22 cellular contexts compared by ENCODE assay signal in the genomic region with DNA sequence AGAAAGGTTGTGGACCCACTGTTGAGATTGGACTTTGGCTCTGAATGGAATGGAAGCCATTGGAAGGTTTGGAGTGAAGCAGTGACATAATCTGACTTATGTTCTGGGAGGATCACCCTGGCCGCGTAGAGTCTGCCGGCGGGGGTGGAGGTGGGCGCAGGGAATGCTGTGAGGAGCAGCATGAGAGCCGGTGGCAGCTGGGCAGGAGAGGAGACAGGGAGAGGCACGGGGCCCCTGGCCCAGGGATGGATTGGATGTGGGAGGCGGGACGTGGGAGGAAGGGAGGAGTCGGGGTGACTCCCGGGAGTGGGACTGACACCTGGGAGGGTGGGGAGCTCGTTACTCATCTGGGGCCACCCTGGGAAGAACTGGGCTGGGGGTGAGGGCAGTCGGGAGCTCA. TPM values are rescaled to one million over a fixed set of nuclear protein-coding genes. Genes with fewer than 3 reads are reported as not detected.
DNase-seq lines count a peak whose midpoint lies in the region; ATAC-seq and TF ChIP-seq lines count a peak whose summit lies in the region.
"Had no signal": no experiment of that assay in that cellular context is flagged by ENCODE, and none has a peak within 500 bp of the region (broad histone marks: within the 10 kb centered on the region; RNA-seq: fewer than 3 reads in every experiment).

No MANE protein-coding gene starts in this region.

- intact Hi-C loops in activated CD4-positive, alpha-beta T cell treated with anti-CD3 and anti-CD28 coated beads, Interleukin-2, amount 10 ng/mL, durations not matched to agents 24 days and 14 days (cut with micrococcal nuclease): no loop called here
- intact Hi-C loops in CD14-positive monocyte (cut with micrococcal nuclease) (no loop called here), sigmoid colon (cut with DNase I) (no loop called here)
- intact Hi-C loops in naive thymus-derived CD4-positive, alpha-beta T cell (cut with micrococcal nuclease): no loop called here

- no peak overlapping the region for H3K4me3 Mint-ChIP-seq in activated CD4-positive, alpha-beta T cell treated with anti-CD3 and anti-CD28 coated beads, Interleukin-2, amount 10 ng/mL, durations not matched to agents 24 days and 14 days
- H3K4me3 Mint-ChIP-seq in CD14-positive monocyte (no peak overlapping the region), WTC11 (no peak overlapping the region)
- peak overlapping the region in 3 of 10 donors; percentile 29 to 68 (median 61) for H3K4me3 Mint-ChIP-seq in naive thymus-derived CD4-positive, alpha-beta T cell
- H3K4me3 Mint-ChIP-seq: dendritic cell treated with granulocyte-macrophage colony-stimulating factor and Interleukin-4, amounts not matched to agents 40 ng/mL and 50 ng/mL, for 4 days; memory B cell; nephron had no signal

- DNase-seq in activated CD4-positive, alpha-beta T cell treated with anti-CD3 and anti-CD28 coated beads, Interleukin-2, amount 10 ng/mL, durations not matched to agents 24 days and 14 days: no peak
- DNase-seq in activated CD4-positive, alpha-beta T cell treated with anti-CD3 and anti-CD28 coated beads for 1 hour: no peak
- DNase-seq in CD14-positive monocyte (ENCODE audit: low spot score) (no peak), WTC11 (ENCODE audit: low spot score) (no peak), midbrain (lab: John Stamatoyannopoulos, UW) (no peak), sigmoid colon (no peak), hippocampal formation (lab: John Stamatoyannopoulos, UW) (no peak)
- DNase-seq in naive thymus-derived CD4-positive, alpha-beta T cell: no peak
- DNase-seq: activated CD4-positive, alpha-beta T cell treated with anti-CD3 and anti-CD28 coated beads for 4 hours; adrenal gland; GF-D8; NCI-H1436; NCI-H226; small intestine; stimulated activated CD4-positive, alpha-beta T cell treated with anti-CD3 and anti-CD28 coated beads, Interleukin-4, amount 100 ng/mL, for 1 hour; uterus had no signal

- no peak for ATAC-seq in WTC11
- no peak for ATAC-seq in naive thymus-derived CD4-positive, alpha-beta T cell

- H3K9me3 ChIP-seq in naive thymus-derived CD4-positive, alpha-beta T cell (ENCODE audit: control insufficient read depth in 2 of 3, low read length in 3 of 3): no peaks in the 10 kb centered on the region
- no peaks in the 10 kb centered on the region for H3K9me3 ChIP-seq in sigmoid colon
- H3K9me3 ChIP-seq: adrenal gland, prostate gland, uterus had no signal

- peaks cover 51% of the 10 kb centered on the region for H3K36me3 Mint-ChIP-seq in activated CD4-positive, alpha-beta T cell treated with anti-CD3 and anti-CD28 coated beads, Interleukin-2, amount 10 ng/mL, durations not matched to agents 24 days and 14 days (ENCODE audit: low read depth)
- peaks cover 41 to 74% of the 10 kb centered on the region in 2 donors for H3K36me3 Mint-ChIP-seq in CD14-positive monocyte
- no peaks in the 10 kb centered on the region for H3K36me3 Mint-ChIP-seq in WTC11
- H3K36me3 Mint-ChIP-seq in naive thymus-derived CD4-positive, alpha-beta T cell: peaks cover 0 to 24% (median 9%) of the 10 kb centered on the region in 5 donors

- POLR2A ChIA-PET in WTC11 (lab: Charles Lee): no interaction called here
- POLR2A ChIA-PET in naive thymus-derived CD4-positive, alpha-beta T cell (lab: Charles Lee): no interaction called here

- no peaks in the 10 kb centered on the region for H3K27me3 ChIP-seq in naive thymus-derived CD4-positive, alpha-beta T cell (ENCODE audit: control insufficient read depth in 2 of 2, insufficient read depth in 2 of 2, low read length in 2 of 2)
- peaks cover 0 to 8% (median 0%) of the 10 kb centered on the region in 3 donors for H3K27me3 ChIP-seq in sigmoid colon
- H3K27me3 ChIP-seq: adrenal gland, uterus had no signal

- TF ChIP-seq CTCF in CD14-positive monocyte (IDR thresholded peaks at IDR 0.05) (no peak), WTC11 (IDR thresholded peaks at IDR 0.05) (no peak), sigmoid colon (IDR thresholded peaks at IDR 0.05) (no peak)

- peaks cover 35 to 46% of the 10 kb centered on the region in 2 donors for H3K4me1 ChIP-seq in naive thymus-derived CD4-positive, alpha-beta T cell (ENCODE audit: control insufficient read depth in 2 of 2, insufficient read depth in 2 of 2, low read length in 2 of 2)
- H3K4me1 ChIP-seq in sigmoid colon: no peaks in the 10 kb centered on the region
- H3K4me1 ChIP-seq: adrenal gland, prostate gland, uterus had no signal

- peaks cover 0 to 54% (median 0%) of the 10 kb centered on the region in 3 experiments for H3K36me3 ChIP-seq in naive thymus-derived CD4-positive, alpha-beta T cell (ENCODE audit: control insufficient read depth in 2 of 3, insufficient read depth in 3 of 3, low read length in 3 of 3)
- no peaks in the 10 kb centered on the region for H3K36me3 ChIP-seq in sigmoid colon
- H3K36me3 ChIP-seq: adrenal gland, prostate gland, uterus had no signal

- WGBS in sigmoid colon, 2 donors: 65 to 80% methylated on average over 13 of the region's 13 CpGs

- no peak for TF ChIP-seq EP300 in sigmoid colon (IDR thresholded peaks at IDR 0.05)

- peaks cover 56% of the 10 kb centered on the region for H3K4me1 Mint-ChIP-seq in activated CD4-positive, alpha-beta T cell treated with anti-CD3 and anti-CD28 coated beads, Interleukin-2, amount 10 ng/mL, durations not matched to agents 24 days and 14 days
- H3K4me1 Mint-ChIP-seq in CD14-positive monocyte: peaks cover 54% of the 10 kb centered on the region
- H3K4me1 Mint-ChIP-seq in WTC11: peaks cover 17% of the 10 kb centered on the region
- H3K4me1 Mint-ChIP-seq in naive thymus-derived CD4-positive, alpha-beta T cell: peaks cover 54 to 81% (median 68%) of the 10 kb centered on the region in 7 donors
- H3K4me1 Mint-ChIP-seq: nephron had no signal

- H3K27ac Mint-ChIP-seq in activated CD4-positive, alpha-beta T cell treated with anti-CD3 and anti-CD28 coated beads, Interleukin-2, amount 10 ng/mL, durations not matched to agents 24 days and 14 days: peak overlapping the region; percentile 4
- peak overlapping the region in 4 of 7 donors; percentile 23 to 79 (median 67) for H3K27ac Mint-ChIP-seq in CD14-positive monocyte
- H3K27ac Mint-ChIP-seq in WTC11: peak overlapping the region; percentile 60; the same call in 1 of the 2 replicates
- peak overlapping the region in 6 of 9 donors; percentile 23 to 83 (median 69) for H3K27ac Mint-ChIP-seq in naive thymus-derived CD4-positive, alpha-beta T cell
- H3K27ac Mint-ChIP-seq: dendritic cell treated with granulocyte-macrophage colony-stimulating factor and Interleukin-4, amounts not matched to agents 40 ng/mL and 50 ng/mL, for 4 days; memory B cell had no signal

- no peaks in the 10 kb centered on the region for H3K27me3 Mint-ChIP-seq in activated CD4-positive, alpha-beta T cell treated with anti-CD3 and anti-CD28 coated beads, Interleukin-2, amount 10 ng/mL, durations not matched to agents 24 days and 14 days
- H3K27me3 Mint-ChIP-seq in CD14-positive monocyte (ENCODE audit: low read depth in 3 of 3): peaks cover 0 to 2% (median 0%) of the 10 kb centered on the region in 3 donors
- H3K27me3 Mint-ChIP-seq in WTC11 (ENCODE audit: low read depth): peaks cover 5% of the 10 kb centered on the region
- H3K27me3 Mint-ChIP-seq in naive thymus-derived CD4-positive, alpha-beta T cell: no peaks in the 10 kb centered on the region
- H3K27me3 Mint-ChIP-seq: dendritic cell treated with granulocyte-macrophage colony-stimulating factor and Interleukin-4, amounts not matched to agents 40 ng/mL and 50 ng/mL, for 4 days; memory B cell had no signal

- no peaks in the 10 kb centered on the region for H3K9me3 Mint-ChIP-seq in activated CD4-positive, alpha-beta T cell treated with anti-CD3 and anti-CD28 coated beads, Interleukin-2, amount 10 ng/mL, durations not matched to agents 24 days and 14 days
- H3K9me3 Mint-ChIP-seq in CD14-positive monocyte (peaks cover 0 to 1% (median 0%) of the 10 kb centered on the region in 7 donors), WTC11 (no peaks in the 10 kb centered on the region)
- no peaks in the 10 kb centered on the region for H3K9me3 Mint-ChIP-seq in naive thymus-derived CD4-positive, alpha-beta T cell
- H3K9me3 Mint-ChIP-seq: dendritic cell treated with granulocyte-macrophage colony-stimulating factor and Interleukin-4, amounts not matched to agents 40 ng/mL and 50 ng/mL, for 4 days; memory B cell; nephron had no signal

- no peak overlapping the region for H3K27ac ChIP-seq in naive thymus-derived CD4-positive, alpha-beta T cell (ENCODE audit: low read depth, low read length)
- H3K27ac ChIP-seq in sigmoid colon: no peak overlapping the region
- H3K27ac ChIP-seq: adrenal gland, C4-2B, prostate gland, SK-N-MC, uterus had no signal

- H3K4me3 ChIP-seq in naive thymus-derived CD4-positive, alpha-beta T cell (ENCODE audit: low read length): no peak overlapping the region
- H3K4me3 ChIP-seq in sigmoid colon: no peak overlapping the region
- H3K4me3 ChIP-seq: adrenal gland, prostate gland, SK-N-MC, uterus had no signal

- TF ChIP-seq POLR2A in sigmoid colon (IDR thresholded peaks at IDR 0.05): no peak

- CTCF ChIA-PET in WTC11 (lab: Charles Lee): interaction anchor here (0.9 to 3.2 kb wide), 16 partner anchors 10 to 327 kb away, joined by 3 to 41 read pairs (median 6); a partner anchor contains a TSS
- CTCF ChIA-PET in naive thymus-derived CD4-positive, alpha-beta T cell (lab: Charles Lee): no interaction called here

TF ChIP-seq in WTC11, 78 proteins besides CTCF, POLR2A, EP300 and RAD21:
- TF ChIP-seq CBFB (CRISPR knock-in tag; IDR thresholded peaks at IDR 0.05; ENCODE audit: low read depth) (no peak), JAZF1 (CRISPR knock-in tag; IDR thresholded peaks at IDR 0.05) (no peak)

RNA-seq across cellular contexts. Expression of a gene that starts 10.4 kb away (rescaled TPM):
- total RNA-seq in activated CD4-positive, alpha-beta T cell treated with anti-CD3 and anti-CD28 coated beads, Interleukin-2, amount 10 ng/mL, durations not matched to agents 24 days and 14 days: 261 and 262 TPM in 2 replicates
- polyA plus RNA-seq in CD14-positive monocyte (10 to 100 TPM; 11.5 to 22.7 TPM), sigmoid colon (10 to 100 TPM in 1 of 3 donors, 1 to 10 TPM in 2; 3.0 to 23.5 (median 4.9) TPM)
- total RNA-seq in WTC11 (2021) (9.3 to 10.3 TPM (median 9.6 TPM) in 3 replicates), sigmoid colon (1 to 10 TPM; 6.8 to 9.0 (median 7.7) TPM)
- 100 to 1,000 TPM; 176 to 310 (median 188) TPM for total RNA-seq in naive thymus-derived CD4-positive, alpha-beta T cell
- polyA plus RNA-seq in naive thymus-derived CD4-positive, alpha-beta T cell: 10 to 100 TPM; 16.8 to 33.6 TPM

RNA-seq across cellular contexts. Expression of a gene that starts 43.0 kb away (rescaled TPM):
- 20.0 and 21.0 TPM in 2 replicates for total RNA-seq in activated CD4-positive, alpha-beta T cell treated with anti-CD3 and anti-CD28 coated beads, Interleukin-2, amount 10 ng/mL, durations not matched to agents 24 days and 14 days
- polyA plus RNA-seq in CD14-positive monocyte: 1 to 10 TPM in 1 of 2 donors, under 1 TPM in 1; 0.39 to 1.2 TPM
- total RNA-seq in WTC11 (2021): 10.6 to 16.8 TPM (median 12.0 TPM) in 3 replicates
- 10 to 100 TPM in 3 of 5 experiments, 1 to 10 TPM in 2; 9.0 to 20.6 (median 11.1) TPM for total RNA-seq in naive thymus-derived CD4-positive, alpha-beta T cell
- polyA plus RNA-seq in naive thymus-derived CD4-positive, alpha-beta T cell: 1 to 10 TPM in 1 of 2 donors, under 1 TPM in 1; 0.40 to 2.7 TPM
- 10 to 100 TPM in 2 of 4 donors, 1 to 10 TPM in 2; 4.9 to 12.2 (median 8.8) TPM for total RNA-seq in sigmoid colon
- polyA plus RNA-seq in sigmoid colon: 1 to 10 TPM in 2 of 3 donors, under 1 TPM in 1; 0.60 to 6.3 (median 1.2) TPM

Comparison
In these comparisons a context has a peak if more than half of its experiments do, and no peak if none do; other contexts are left out.
1. H3K27ac Mint-ChIP-seq: peak in every context shown above with its lines; median percentile 69 in naive thymus-derived CD4-positive, alpha-beta T cell; 67 in CD14-positive monocyte; 60 in WTC11; 4 in activated CD4-positive, alpha-beta T cell treated with anti-CD3 and anti-CD28 coated beads, Interleukin-2, amount 10 ng/mL, durations not matched to agents 24 days and 14 days.
2. RNA of a gene that starts 10.4 kb away (total RNA-seq): 261 to 262 TPM in activated CD4-positive, alpha-beta T cell treated with anti-CD3 and anti-CD28 coated beads, Interleukin-2, amount 10 ng/mL, durations not matched to agents 24 days and 14 days and 176 to 310 TPM in naive thymus-derived CD4-positive, alpha-beta T cell; 9.3 to 10.3 TPM in WTC11 and 6.8 to 9.0 TPM in sigmoid colon; every median in the first group is over 10 times any median in the second.